In the genomic region with DNA sequence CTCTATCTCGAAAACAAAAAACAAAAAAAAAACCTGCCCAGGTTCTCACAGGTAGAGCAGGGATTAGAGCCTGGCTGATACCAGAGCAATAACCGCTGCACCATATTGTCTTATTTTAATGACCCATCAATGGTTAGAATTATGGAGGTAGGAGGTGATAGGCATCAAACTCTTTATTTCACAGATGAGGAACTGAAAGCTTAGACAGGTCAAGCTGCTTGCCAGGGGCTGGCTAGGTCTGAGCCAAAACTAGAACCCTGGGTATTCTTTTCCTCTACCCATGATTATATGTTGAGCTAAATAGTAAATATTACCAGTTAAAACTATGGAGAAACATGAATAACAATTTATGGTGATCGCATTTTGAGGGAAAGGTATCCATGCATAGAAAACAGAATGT, we compare ENCODE assay signal across 16 cellular contexts.
"Had no signal": no experiment of that assay in that cellular context is flagged by ENCODE, and none has a peak within 500 bp of the region (broad histone marks: within the 10 kb centered on the region; RNA-seq: fewer than 3 reads in every experiment).

No MANE protein-coding gene starts in this region.

- H3K4me3 Mint-ChIP-seq: activated B cell treated with CpG ODN at 0.5 μM for 24 hours; activated CD8-positive, alpha-beta T cell treated with anti-CD3 and anti-CD28 coated beads for 36 hours; activated naive CD8-positive, alpha-beta T cell treated with anti-CD3 and anti-CD28 coated beads, Interleukin-2, amount 50 U/mL, for 24 hours; activated T-cell treated with anti-CD3 and anti-CD28 coated beads, Interleukin-2, amount 50 U/mL, for 24 hours; natural killer cell; T-cell had no signal

- H3K36me3 Mint-ChIP-seq: natural killer cell, T-cell had no signal

- H3K9me3 ChIP-seq: breast epithelium, heart left ventricle, neutrophil had no signal

- H3K4me3 ChIP-seq: breast epithelium, heart left ventricle, lung had no signal

- H3K9me3 Mint-ChIP-seq: activated B cell treated with CpG ODN at 0.5 μM for 24 hours; activated CD8-positive, alpha-beta T cell treated with anti-CD3 and anti-CD28 coated beads for 36 hours; activated naive CD8-positive, alpha-beta T cell treated with anti-CD3 and anti-CD28 coated beads, Interleukin-2, amount 50 U/mL, for 24 hours; activated T-cell treated with anti-CD3 and anti-CD28 coated beads, Interleukin-2, amount 50 U/mL, for 24 hours; activated T-helper 2 cell treated with anti-CD3 and anti-CD28 coated beads, Interferon-gamma antibody, Interleukin-2, Interleukin-4, amounts not matched to agents 10 μg/mL and 5 μg/mL and 100 μg/mL, durations not matched to agents 14 hours and 24 hours and 36 hours; natural killer cell; T-cell had no signal

- H3K27me3 ChIP-seq: breast epithelium had no signal

- DNase-seq: activated B cell treated with CpG ODN at 0.5 μM for 24 hours; activated T-cell treated with anti-CD3 and anti-CD28 coated beads, Interleukin-2, amount 50 U/mL, for 24 hours; cortex of kidney; kidney; natural killer cell had no signal

- FAIRE-seq: endometrium, frontal cortex, kidney, urothelium cell line had no signal

- H3K27ac ChIP-seq: breast epithelium, neutrophil had no signal

- H3K36me3 ChIP-seq: breast epithelium, neutrophil had no signal

- H3K27ac Mint-ChIP-seq: activated B cell treated with CpG ODN at 0.5 μM for 24 hours; activated CD8-positive, alpha-beta T cell treated with anti-CD3 and anti-CD28 coated beads for 36 hours; activated naive CD8-positive, alpha-beta T cell treated with anti-CD3 and anti-CD28 coated beads, Interleukin-2, amount 50 U/mL, for 24 hours; activated T-cell treated with anti-CD3 and anti-CD28 coated beads, Interleukin-2, amount 50 U/mL, for 24 hours; activated T-helper 2 cell treated with anti-CD3 and anti-CD28 coated beads, Interferon-gamma antibody, Interleukin-2, Interleukin-4, amounts not matched to agents 10 μg/mL and 5 μg/mL and 100 μg/mL, durations not matched to agents 14 hours and 24 hours and 36 hours; natural killer cell had no signal
